ENCODE assay signal across 8 cellular contexts in genomic region chr7:121438017-121438955, GRCh38. TPM values are rescaled to one million over a fixed set of nuclear protein-coding genes. Genes with fewer than 3 reads are reported as not detected.
A peak's percentile ranks its signal among the peaks of the same experiment; 100 is the strongest.
DNase-seq lines count a peak whose midpoint lies in the region; ATAC-seq and TF ChIP-seq lines count a peak whose summit lies in the region.
"Not testable (repeated sequence)": the region's sequence is repeated elsewhere in the genome, so short reads cannot be mapped to it uniquely, and the experiment has no call there.

No MANE protein-coding gene starts in this region.

- not testable (repeated sequence) for H3K36me3 Mint-ChIP-seq in dendritic cell treated with granulocyte-macrophage colony-stimulating factor and Interleukin-4, amounts not matched to agents 40 ng/mL and 50 ng/mL, for 4 days (ENCODE audit: low read depth)

- H2AFZ ChIP-seq in OCI-LY3 (ENCODE audit: low read depth, low read length), result peak overlapping the region; percentile 97

- H3K9ac ChIP-seq in OCI-LY3 (ENCODE audit: low read length), result peak overlapping the region; percentile 60

- not testable (repeated sequence) for TF ChIP-seq CTCF in OCI-LY3 (IDR thresholded peaks at IDR 0.05; ENCODE audit: low read depth, low read length)
- TF ChIP-seq CTCF in upper lobe of right lung (IDR thresholded peaks at IDR 0.05), result peak; percentile 17

- H3K9me3 ChIP-seq in OCI-LY3 (ENCODE audit: insufficient read depth, low read length); upper lobe of right lung: not testable (repeated sequence)

- not testable (repeated sequence) for H3K27me3 Mint-ChIP-seq in dendritic cell treated with granulocyte-macrophage colony-stimulating factor and Interleukin-4, amounts not matched to agents 40 ng/mL and 50 ng/mL, for 4 days

- H3K4me2 ChIP-seq in OCI-LY3 (ENCODE audit: low read length), result peak overlapping the region; percentile 90

- H3K27ac ChIP-seq in OCI-LY3 (ENCODE audit: low read length), result not testable (repeated sequence)
- H3K27ac ChIP-seq in skin epidermis, result peak overlapping the region in 12 of 21 experiments; percentile 32 to 74 (median 46)
- H3K27ac ChIP-seq in upper lobe of right lung, result peak overlapping the region; percentile 42

- not testable (repeated sequence) for H3K9me3 Mint-ChIP-seq in dendritic cell treated with granulocyte-macrophage colony-stimulating factor and Interleukin-4, amounts not matched to agents 40 ng/mL and 50 ng/mL, for 4 days

- not testable (repeated sequence) for H3K36me3 ChIP-seq in OCI-LY3 (replicated peaks; ENCODE audit: low read depth, low read length); upper lobe of right lung

- not testable (repeated sequence) for H3K79me2 ChIP-seq in OCI-LY3 (ENCODE audit: low read length)

- intact Hi-C loops in dendritic cell treated with granulocyte-macrophage colony-stimulating factor and Interleukin-4, amounts not matched to agents 40 ng/mL and 50 ng/mL, for 4 days (cut with micrococcal nuclease); upper lobe of right lung (cut with DNase I): not testable (repeated sequence)

- ATAC-seq in GM18867 (IDR thresholded peaks at IDR 0.05; ENCODE audit: unreplicated experiment) (peak; percentile 40), HG03196 (IDR thresholded peaks at IDR 0.05; ENCODE audit: unreplicated experiment) (peak; percentile 39)
- not testable (repeated sequence) for ATAC-seq in upper lobe of right lung

- peak overlapping the region; percentile 49 for H3K27ac Mint-ChIP-seq in dendritic cell treated with granulocyte-macrophage colony-stimulating factor and Interleukin-4, amounts not matched to agents 40 ng/mL and 50 ng/mL, for 4 days

- not testable (repeated sequence) for H3K27me3 ChIP-seq in OCI-LY3 (ENCODE audit: low read depth, low read length); upper lobe of right lung

- peak; percentile 15 to 57 for DNase-seq in activated CD8-positive, alpha-beta memory T cell treated with anti-CD3 and anti-CD28 coated beads for 1 hour (ENCODE audit: extremely low read depth in 1 of 2, low read depth in 1 of 2)
- peak; percentile 88 for DNase-seq in kidney glomerular epithelial cell (lab: John Stamatoyannopoulos, UW)
- DNase-seq in upper lobe of right lung, result peak; percentile 84

- H4K20me1 ChIP-seq in OCI-LY3 (ENCODE audit: insufficient read depth, low read length), result not testable (repeated sequence)

- H3K4me1 Mint-ChIP-seq in dendritic cell treated with granulocyte-macrophage colony-stimulating factor and Interleukin-4, amounts not matched to agents 40 ng/mL and 50 ng/mL, for 4 days (ENCODE audit: low read depth), result peaks cover 13% of the 10 kb centered on the region

- peak overlapping the region; percentile 73 for H3K4me3 ChIP-seq in OCI-LY3 (ENCODE audit: low read length)
- H3K4me3 ChIP-seq in skin epidermis, result peak overlapping the region in 2 of 7 experiments; percentile 4 to 30
- H3K4me3 ChIP-seq in upper lobe of right lung, result peak overlapping the region; percentile 31

- H3K4me1 ChIP-seq in OCI-LY3 (ENCODE audit: low read length), result peaks cover 22% of the 10 kb centered on the region
- H3K4me1 ChIP-seq in upper lobe of right lung, result not testable (repeated sequence)

- peak overlapping the region; percentile 65 for H3K4me3 Mint-ChIP-seq in dendritic cell treated with granulocyte-macrophage colony-stimulating factor and Interleukin-4, amounts not matched to agents 40 ng/mL and 50 ng/mL, for 4 days

RNA-seq across cellular contexts. Expression of gene FAM3C, which starts 42.2 kb away (rescaled TPM):
- total RNA-seq in upper lobe of right lung, result 51.4 TPM

Comparison
In these comparisons a context has a peak if more than half of its experiments do, and no peak if none do; other contexts are left out.
1. DNase-seq: peak in every context shown above with its lines; median percentile 88 in kidney glomerular epithelial cell; 84 in upper lobe of right lung; 36 in activated CD8-positive, alpha-beta memory T cell treated with anti-CD3 and anti-CD28 coated beads for 1 hour.